19 cellular contexts compared by ENCODE assay signal in genomic region chr10:22454634-22455033, GRCh38.
A peak's percentile ranks its signal among the peaks of the same experiment; 100 is the strongest.
DNase-seq lines count a peak whose midpoint lies in the region; ATAC-seq and TF ChIP-seq lines count a peak whose summit lies in the region.
"Had no signal": no experiment of that assay in that cellular context is flagged by ENCODE, and none has a peak within 500 bp of the region (broad histone marks: within the 10 kb centered on the region; RNA-seq: fewer than 3 reads in every experiment).

No MANE protein-coding gene starts in this region.

- peak; percentile 30 for ATAC-seq in GM18511 (IDR thresholded peaks at IDR 0.05; ENCODE audit: unreplicated experiment)
- ATAC-seq in GM21447 (IDR thresholded peaks at IDR 0.05; ENCODE audit: unreplicated experiment), result peak; percentile 12
- peak; percentile 5 for ATAC-seq in HG03432 (IDR thresholded peaks at IDR 0.05; ENCODE audit: unreplicated experiment)
- ATAC-seq in GM19452 (IDR thresholded peaks at IDR 0.05; ENCODE audit: unreplicated experiment), result no peak
- ATAC-seq in sciatic nerve, result no peak
- ATAC-seq: activated CD8-positive, alpha-beta T cell treated with anti-CD3 and anti-CD28 coated beads, Interleukin-2, amount 10 ng/mL, durations not matched to agents 7 days and 5 days; foreskin keratinocyte; HepG2; right lobe of liver had no signal

- H3K27me3 Mint-ChIP-seq in mesothelial cell of epicardium (ENCODE audit: low read depth), result no peaks in the 10 kb centered on the region
- H3K27me3 Mint-ChIP-seq in T-helper 2 cell treated with Interferon-gamma antibody and Interleukin-4, amounts not matched to agents 5 μg/mL and 100 μg/mL, for 36 hours (ENCODE audit: low read depth), result no peaks in the 10 kb centered on the region
- H3K27me3 Mint-ChIP-seq: stimulated activated naive CD8-positive, alpha-beta T cell treated with anti-CD3 and anti-CD28 coated beads, Interleukin-15, Interleukin-2, amounts not matched to agents 100 ng/mL and 50 ng/mL, for 24 hours had no signal

- H3K36me3 Mint-ChIP-seq in mesothelial cell of epicardium, result no peaks in the 10 kb centered on the region
- H3K36me3 Mint-ChIP-seq in T-helper 2 cell treated with Interferon-gamma antibody and Interleukin-4, amounts not matched to agents 5 μg/mL and 100 μg/mL, for 36 hours (ENCODE audit: low read depth), result no peaks in the 10 kb centered on the region

- H3K9me3 Mint-ChIP-seq in mesothelial cell of epicardium, result peaks cover 12% of the 10 kb centered on the region
- H3K9me3 Mint-ChIP-seq in T-helper 2 cell treated with Interferon-gamma antibody and Interleukin-4, amounts not matched to agents 5 μg/mL and 100 μg/mL, for 36 hours, result no peaks in the 10 kb centered on the region
- H3K9me3 Mint-ChIP-seq: CD4-positive, alpha-beta T cell had no signal

- no peak for DNase-seq in mesothelial cell of epicardium (ENCODE audit: low spot score in 2 of 2, unreplicated experiment in 2 of 2)
- DNase-seq in sciatic nerve (ENCODE audit: low spot score), result no peak
- DNase-seq in T-helper 2 cell treated with Interferon-gamma antibody and Interleukin-4, amounts not matched to agents 5 μg/mL and 100 μg/mL, for 36 hours (ENCODE audit: low spot score), result no peak
- DNase-seq: activated CD4-positive, CD25-positive, alpha-beta regulatory T cell; activated CD8-positive, alpha-beta T cell treated with anti-CD3 and anti-CD28 coated beads, Interleukin-2, amount 10 ng/mL, durations not matched to agents 7 days and 5 days; activated T-cell treated with anti-CD3 and anti-CD28 coated beads for 4 hours; adrenal gland; brain microvascular endothelial cell; CD4-positive, alpha-beta T cell; effector CD4-positive, alpha-beta T cell; NCI-H187 treated with DMSO at 0.1 percent for 48 hours; right lobe of liver had no signal

- H3K4me1 Mint-ChIP-seq in mesothelial cell of epicardium, result peaks cover 27% of the 10 kb centered on the region
- H3K4me1 Mint-ChIP-seq in T-helper 2 cell treated with Interferon-gamma antibody and Interleukin-4, amounts not matched to agents 5 μg/mL and 100 μg/mL, for 36 hours (ENCODE audit: low read depth), result peaks cover 6% of the 10 kb centered on the region

- no peak for TF ChIP-seq CTCF in mesothelial cell of epicardium (IDR thresholded peaks at IDR 0.05; ENCODE audit: unreplicated experiment)

- H3K27ac Mint-ChIP-seq in mesothelial cell of epicardium, result peak overlapping the region; percentile 74
- no peak overlapping the region for H3K27ac Mint-ChIP-seq in T-helper 2 cell treated with Interferon-gamma antibody and Interleukin-4, amounts not matched to agents 5 μg/mL and 100 μg/mL, for 36 hours
- H3K27ac Mint-ChIP-seq: activated CD8-positive, alpha-beta T cell treated with anti-CD3 and anti-CD28 coated beads, Interleukin-2, amount 10 ng/mL, durations not matched to agents 7 days and 5 days; CD4-positive, alpha-beta T cell; stimulated activated naive CD8-positive, alpha-beta T cell treated with anti-CD3 and anti-CD28 coated beads, Interleukin-15, Interleukin-2, amounts not matched to agents 100 ng/mL and 50 ng/mL, for 24 hours had no signal

- no peak overlapping the region for H3K4me3 Mint-ChIP-seq in mesothelial cell of epicardium
- no peak overlapping the region for H3K4me3 Mint-ChIP-seq in T-helper 2 cell treated with Interferon-gamma antibody and Interleukin-4, amounts not matched to agents 5 μg/mL and 100 μg/mL, for 36 hours
- H3K4me3 Mint-ChIP-seq: activated CD8-positive, alpha-beta T cell treated with anti-CD3 and anti-CD28 coated beads, Interleukin-2, amount 10 ng/mL, durations not matched to agents 7 days and 5 days; CD4-positive, alpha-beta T cell; stimulated activated naive CD8-positive, alpha-beta T cell treated with anti-CD3 and anti-CD28 coated beads, Interleukin-15, Interleukin-2, amounts not matched to agents 100 ng/mL and 50 ng/mL, for 24 hours had no signal

- intact Hi-C loops in sciatic nerve (cut with DNase I), result no loop called here

Comparison
In these comparisons a context has a peak if more than half of its experiments do, and no peak if none do; other contexts are left out.
1. ATAC-seq: peak in GM18511 (single experiment), GM21447 (single experiment) and HG03432 (single experiment); none in GM19452 (single experiment) and sciatic nerve (single experiment).